In the genomic region with DNA sequence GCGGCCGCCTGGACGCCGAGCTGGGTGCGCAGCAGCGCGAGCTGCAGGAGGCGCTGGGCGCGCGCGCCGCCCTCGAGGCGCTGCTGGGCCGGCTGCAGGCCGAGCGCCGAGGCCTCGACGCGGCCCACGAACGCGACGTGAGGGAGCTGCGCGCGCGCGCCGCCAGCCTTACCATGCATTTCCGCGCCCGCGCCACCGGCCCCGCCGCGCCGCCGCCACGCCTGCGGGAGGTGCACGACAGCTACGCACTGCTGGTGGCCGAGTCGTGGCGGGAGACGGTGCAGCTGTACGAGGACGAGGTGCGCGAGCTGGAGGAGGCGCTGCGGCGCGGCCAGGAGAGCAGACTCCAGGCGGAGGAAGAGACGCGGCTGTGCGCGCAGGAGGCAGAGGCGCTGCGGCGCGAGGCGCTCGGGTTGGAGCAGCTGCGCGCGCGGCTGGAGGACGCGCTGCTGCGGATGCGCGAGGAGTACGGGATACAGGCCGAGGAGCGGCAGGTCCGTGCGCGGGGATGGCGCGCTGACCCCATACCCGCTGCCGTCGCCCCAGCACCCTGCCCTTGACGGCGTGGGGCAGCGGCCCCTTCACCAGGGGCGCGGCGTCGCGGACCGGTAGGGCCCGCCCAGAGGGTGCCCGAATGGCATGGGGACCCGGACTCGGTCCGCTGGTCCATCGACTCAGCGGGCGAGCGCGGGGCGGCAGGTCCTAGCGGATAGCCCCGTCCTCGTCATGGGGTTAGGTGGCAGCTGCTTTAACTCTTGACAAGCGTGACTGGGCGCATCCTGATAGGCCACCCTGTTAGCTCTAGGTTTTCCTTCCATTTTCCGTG, we compare ENCODE assay signal across 1 cellular context.
TF ChIP-seq lines count a peak whose summit lies in the region.

No MANE protein-coding gene starts in this region.

TF ChIP-seq in GM23338, 12 proteins besides CTCF, POLR2A, EP300 and RAD21 (continued from another document):
- TF ChIP-seq, protein P1, sequence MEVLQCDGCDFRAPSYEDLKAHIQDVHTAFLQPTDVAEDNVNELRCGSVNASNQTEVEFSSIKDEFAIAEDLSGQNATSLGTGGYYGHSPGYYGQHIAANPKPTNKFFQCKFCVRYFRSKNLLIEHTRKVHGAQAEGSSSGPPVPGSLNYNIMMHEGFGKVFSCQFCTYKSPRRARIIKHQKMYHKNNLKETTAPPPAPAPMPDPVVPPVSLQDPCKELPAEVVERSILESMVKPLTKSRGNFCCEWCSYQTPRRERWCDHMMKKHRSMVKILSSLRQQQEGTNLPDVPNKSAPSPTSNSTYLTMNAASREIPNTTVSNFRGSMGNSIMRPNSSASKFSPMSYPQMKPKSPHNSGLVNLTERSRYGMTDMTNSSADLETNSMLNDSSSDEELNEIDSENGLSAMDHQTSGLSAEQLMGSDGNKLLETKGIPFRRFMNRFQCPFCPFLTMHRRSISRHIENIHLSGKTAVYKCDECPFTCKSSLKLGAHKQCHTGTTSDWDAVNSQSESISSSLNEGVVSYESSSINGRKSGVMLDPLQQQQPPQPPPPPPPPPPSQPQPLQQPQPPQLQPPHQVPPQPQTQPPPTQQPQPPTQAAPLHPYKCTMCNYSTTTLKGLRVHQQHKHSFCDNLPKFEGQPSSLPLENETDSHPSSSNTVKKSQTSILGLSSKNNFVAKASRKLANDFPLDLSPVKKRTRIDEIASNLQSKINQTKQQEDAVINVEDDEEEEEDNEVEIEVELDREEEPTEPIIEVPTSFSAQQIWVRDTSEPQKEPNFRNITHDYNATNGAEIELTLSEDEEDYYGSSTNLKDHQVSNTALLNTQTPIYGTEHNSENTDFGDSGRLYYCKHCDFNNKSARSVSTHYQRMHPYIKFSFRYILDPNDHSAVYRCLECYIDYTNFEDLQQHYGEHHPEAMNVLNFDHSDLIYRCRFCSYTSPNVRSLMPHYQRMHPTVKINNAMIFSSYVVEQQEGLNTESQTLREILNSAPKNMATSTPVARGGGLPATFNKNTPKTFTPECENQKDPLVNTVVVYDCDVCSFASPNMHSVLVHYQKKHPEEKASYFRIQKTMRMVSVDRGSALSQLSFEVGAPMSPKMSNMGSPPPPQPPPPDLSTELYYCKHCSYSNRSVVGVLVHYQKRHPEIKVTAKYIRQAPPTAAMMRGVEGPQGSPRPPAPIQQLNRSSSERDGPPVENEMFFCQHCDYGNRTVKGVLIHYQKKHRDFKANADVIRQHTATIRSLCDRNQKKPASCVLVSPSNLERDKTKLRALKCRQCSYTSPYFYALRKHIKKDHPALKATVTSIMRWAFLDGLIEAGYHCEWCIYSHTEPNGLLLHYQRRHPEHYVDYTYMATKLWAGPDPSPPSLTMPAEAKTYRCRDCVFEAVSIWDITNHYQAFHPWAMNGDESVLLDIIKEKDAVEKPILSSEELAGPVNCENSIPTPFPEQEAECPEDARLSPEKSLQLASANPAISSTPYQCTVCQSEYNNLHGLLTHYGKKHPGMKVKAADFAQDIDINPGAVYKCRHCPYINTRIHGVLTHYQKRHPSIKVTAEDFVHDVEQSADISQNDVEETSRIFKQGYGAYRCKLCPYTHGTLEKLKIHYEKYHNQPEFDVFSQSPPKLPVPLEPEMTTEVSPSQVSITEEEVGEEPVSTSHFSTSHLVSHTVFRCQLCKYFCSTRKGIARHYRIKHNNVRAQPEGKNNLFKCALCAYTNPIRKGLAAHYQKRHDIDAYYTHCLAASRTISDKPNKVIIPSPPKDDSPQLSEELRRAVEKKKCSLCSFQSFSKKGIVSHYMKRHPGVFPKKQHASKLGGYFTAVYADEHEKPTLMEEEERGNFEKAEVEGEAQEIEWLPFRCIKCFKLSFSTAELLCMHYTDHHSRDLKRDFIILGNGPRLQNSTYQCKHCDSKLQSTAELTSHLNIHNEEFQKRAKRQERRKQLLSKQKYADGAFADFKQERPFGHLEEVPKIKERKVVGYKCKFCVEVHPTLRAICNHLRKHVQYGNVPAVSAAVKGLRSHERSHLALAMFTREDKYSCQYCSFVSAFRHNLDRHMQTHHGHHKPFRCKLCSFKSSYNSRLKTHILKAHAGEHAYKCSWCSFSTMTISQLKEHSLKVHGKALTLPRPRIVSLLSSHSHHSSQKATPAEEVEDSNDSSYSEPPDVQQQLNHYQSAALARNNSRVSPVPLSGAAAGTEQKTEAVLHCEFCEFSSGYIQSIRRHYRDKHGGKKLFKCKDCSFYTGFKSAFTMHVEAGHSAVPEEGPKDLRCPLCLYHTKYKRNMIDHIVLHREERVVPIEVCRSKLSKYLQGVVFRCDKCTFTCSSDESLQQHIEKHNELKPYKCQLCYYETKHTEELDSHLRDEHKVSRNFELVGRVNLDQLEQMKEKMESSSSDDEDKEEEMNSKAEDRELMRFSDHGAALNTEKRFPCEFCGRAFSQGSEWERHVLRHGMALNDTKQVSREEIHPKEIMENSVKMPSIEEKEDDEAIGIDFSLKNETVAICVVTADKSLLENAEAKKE (CRISPR knock-in tag; IDR thresholded peaks at IDR 0.05): no peak
- TF ChIP-seq CREB1 (CRISPR knock-in tag; IDR thresholded peaks at IDR 0.05; ENCODE audit: low read depth): no peak
